In genomic region chr19:40057166-40057565, GRCh38 we compare ENCODE assay signal across 11 cellular contexts. TPM values are rescaled to one million over a fixed set of nuclear protein-coding genes. Genes with fewer than 3 reads are reported as not detected.
DNase-seq lines count a peak whose midpoint lies in the region; ATAC-seq and TF ChIP-seq lines count a peak whose summit lies in the region.
"Had no signal": no experiment of that assay in that cellular context is flagged by ENCODE, and none has a peak within 500 bp of the region (broad histone marks: within the 10 kb centered on the region; RNA-seq: fewer than 3 reads in every experiment).

No MANE protein-coding gene starts in this region.

- no peaks in the 10 kb centered on the region for H3K9me2 ChIP-seq in DOHH2 (replicated peaks; ENCODE audit: control insufficient read depth, low read length)

- peaks cover 13 to 34% (median 17%) of the 10 kb centered on the region in 3 donors for H3K9me3 Mint-ChIP-seq in T-cell
- peaks cover 11% of the 10 kb centered on the region for H3K9me3 Mint-ChIP-seq in glutamatergic neuron (ENCODE audit: unreplicated experiment)

- H3K4me1 ChIP-seq in ACC112 (ENCODE audit: control insufficient read depth, insufficient read depth, low read length, unreplicated experiment) (no peaks in the 10 kb centered on the region), DOHH2 (ENCODE audit: control insufficient read depth, low read length) (peaks cover 29% of the 10 kb centered on the region)

- CTCF ChIA-PET in T-cell (lab: Charles Lee): interaction anchor here in 1 of 2 donors (1.1 kb wide), 1 partner anchor 86 kb away, joined by 3 read pairs; the partner anchor contains the start of gene PSMC4

- H4K20me1 ChIP-seq in DOHH2 (ENCODE audit: control insufficient read depth, insufficient read depth, low read depth, low read length): no peaks in the 10 kb centered on the region

- ATAC-seq in T-cell (replicated peaks in 1 of 4): no peak

- DNase-seq in T-cell (no peak), glutamatergic neuron (no peak), mesenteric fat pad (ENCODE audit: low spot score) (no peak), NCI-H2107 treated with DMSO at 0.1 percent for 48 hours (lab: John Stamatoyannopoulos, UW; ENCODE audit: unreplicated experiment) (no peak), NCI-H510A treated with DMSO at 0.1 percent for 48 hours (lab: John Stamatoyannopoulos, UW) (no peak), foreskin fibroblast (no peak)
- DNase-seq: cerebellar nuclear complex had no signal

- TF ChIP-seq CTCF in DOHH2 (IDR thresholded peaks at IDR 0.05; ENCODE audit: low read depth, low read length, poor library complexity, severe bottlenecking): no peak
- TF ChIP-seq CTCF in glutamatergic neuron (IDR thresholded peaks at IDR 0.05; ENCODE audit: partially characterized antibody, unreplicated experiment): no peak
- TF ChIP-seq CTCF in foreskin fibroblast (IDR thresholded peaks at IDR 0.05; ENCODE audit: low read depth, low read length): no peak

- H3K4me1 Mint-ChIP-seq in T-cell (peaks cover 45 to 51% (median 46%) of the 10 kb centered on the region in 3 donors), glutamatergic neuron (ENCODE audit: low read depth, unreplicated experiment) (peaks cover 2% of the 10 kb centered on the region)

- H3K36me3 ChIP-seq in ACC112 (ENCODE audit: insufficient read depth, low read length) (no peaks in the 10 kb centered on the region), DOHH2 (ENCODE audit: control insufficient read depth, low read length) (no peaks in the 10 kb centered on the region; the same call in 1 of the 2 replicates)
- H3K36me3 ChIP-seq: esophagus muscularis mucosa, right atrium auricular region had no signal

- peaks cover 25% of the 10 kb centered on the region for H3K36me3 Mint-ChIP-seq in T-cell
- H3K36me3 Mint-ChIP-seq in glutamatergic neuron (ENCODE audit: unreplicated experiment): peaks cover 33% of the 10 kb centered on the region

- POLR2A ChIA-PET in T-cell (lab: Charles Lee): no interaction called here

- H3K4me2 ChIP-seq in DOHH2 (ENCODE audit: low read length): peak overlapping the region; percentile 94

- peaks cover 20% of the 10 kb centered on the region for H3K9me3 ChIP-seq in DOHH2 (ENCODE audit: control insufficient read depth, insufficient read depth, low read length)

- H3K79me2 ChIP-seq in ACC112 (ENCODE audit: control insufficient read depth, insufficient read depth, low read length, unreplicated experiment) (peaks cover 20% of the 10 kb centered on the region), DOHH2 (ENCODE audit: control insufficient read depth, low read length) (peaks cover 48% of the 10 kb centered on the region)

- peaks cover 2 to 6% of the 10 kb centered on the region in 2 donors for H3K27me3 Mint-ChIP-seq in T-cell
- no peaks in the 10 kb centered on the region for H3K27me3 Mint-ChIP-seq in glutamatergic neuron (ENCODE audit: unreplicated experiment)

- peak overlapping the region; percentile 97 to 100 (median 100) for H3K4me3 Mint-ChIP-seq in T-cell
- peak overlapping the region; percentile 100 for H3K4me3 Mint-ChIP-seq in glutamatergic neuron (ENCODE audit: unreplicated experiment)

- H3K27me3 ChIP-seq in ACC112 (ENCODE audit: insufficient read depth, low read length): no peaks in the 10 kb centered on the region
- H3K27me3 ChIP-seq in DOHH2 (ENCODE audit: control insufficient read depth, low read length): no peaks in the 10 kb centered on the region; the same call in 1 of the 2 replicates
- H3K27me3 ChIP-seq: esophagus muscularis mucosa, right atrium auricular region had no signal

- H3K27ac ChIP-seq in ACC112 (ENCODE audit: low read depth, low read length) (no peak overlapping the region), DOHH2 (ENCODE audit: low read depth, low read length) (no peak overlapping the region)
- H3K27ac ChIP-seq: right atrium auricular region had no signal

- 0 out of 2 replicates have a peak, but pooled peaks cover 3% of the 10 kb centered on the region for H3F3A ChIP-seq in DOHH2 (ENCODE audit: control insufficient read depth, insufficient read depth)

- H3K27ac Mint-ChIP-seq in T-cell (no peak overlapping the region), glutamatergic neuron (ENCODE audit: unreplicated experiment) (no peak overlapping the region)

- H3K4me3 ChIP-seq in ACC112 (ENCODE audit: low read depth, low read length) (peak overlapping the region; percentile 94), DOHH2 (ENCODE audit: low read length) (peak overlapping the region; percentile 96), foreskin fibroblast (ENCODE audit: low read depth in 1 of 2, low read length in 2 of 2) (peak overlapping the region in 1 of 2 donors; percentile 93)

- H2AFZ ChIP-seq in ACC112 (ENCODE audit: low read length, unreplicated experiment): no peak overlapping the region

RNA-seq across cellular contexts. Expression of gene ZNF780B, which starts 1.1 kb away (rescaled TPM):
- total RNA-seq in T-cell (10 to 100 TPM; 18.0 to 55.2 (median 49.0) TPM), glutamatergic neuron (ENCODE audit: unreplicated experiment) (35.0 TPM), mesenteric fat pad (11.4 TPM)

RNA-seq across cellular contexts. Expression of gene ZNF780A, which starts 33.6 kb away (rescaled TPM):
- 10 to 100 TPM; 18.2 to 43.0 (median 29.0) TPM for total RNA-seq in T-cell
- 20.0 TPM for total RNA-seq in glutamatergic neuron (ENCODE audit: unreplicated experiment)
- 12.7 TPM for total RNA-seq in mesenteric fat pad
